In genomic region chr11:79159657-79160450, GRCh38 we compare ENCODE assay signal across 19 cellular contexts.
DNase-seq lines count a peak whose midpoint lies in the region; ATAC-seq and TF ChIP-seq lines count a peak whose summit lies in the region.
"Had no signal": no experiment of that assay in that cellular context is flagged by ENCODE, and none has a peak within 500 bp of the region (broad histone marks: within the 10 kb centered on the region; RNA-seq: fewer than 3 reads in every experiment).

No MANE protein-coding gene starts in this region.

- TF ChIP-seq CTCF in C4-2B (conservative IDR thresholded peaks at IDR 0.05) = peak; percentile 32
- TF ChIP-seq CTCF in HFFc6 (IDR thresholded peaks at IDR 0.05) = peak; percentile 72
- peak; percentile 73 for TF ChIP-seq CTCF in chondrocyte (IDR thresholded peaks at IDR 0.05)
- TF ChIP-seq CTCF in nephron progenitor cell (IDR thresholded peaks at IDR 0.05) = no peak
- peak in 1 of 6 experiments; percentile 17 for TF ChIP-seq CTCF in adrenal gland (IDR thresholded peaks at IDR 0.05)

- no peaks in the 10 kb centered on the region; the same call in 1 of the 2 replicates for H3K27me3 Mint-ChIP-seq in HFFc6 (ENCODE audit: insufficient read depth)
- no peaks in the 10 kb centered on the region for H3K27me3 Mint-ChIP-seq in chondrocyte (ENCODE audit: low read depth)
- no peaks in the 10 kb centered on the region for H3K27me3 Mint-ChIP-seq in nephron progenitor cell (ENCODE audit: low read depth, poor library complexity)

- ATAC-seq in GM19463 (IDR thresholded peaks at IDR 0.05; ENCODE audit: unreplicated experiment) = no peak
- ATAC-seq: activated T-cell treated with anti-CD3 and anti-CD28 coated beads, Interleukin-2, amount 50 U/mL, for 72 hours had no signal

- no peak overlapping the region for H3K4me3 Mint-ChIP-seq in HFFc6
- no peak overlapping the region for H3K4me3 Mint-ChIP-seq in chondrocyte (ENCODE audit: unreplicated experiment)
- no peak overlapping the region for H3K4me3 Mint-ChIP-seq in nephron progenitor cell
- H3K4me3 Mint-ChIP-seq: activated T-cell treated with anti-CD3 and anti-CD28 coated beads, Interleukin-2, amount 50 U/mL, for 72 hours; CD14-positive monocyte had no signal

- H3K9me3 Mint-ChIP-seq in HFFc6 (no peaks in the 10 kb centered on the region), chondrocyte (ENCODE audit: low read depth) (no peaks in the 10 kb centered on the region), nephron progenitor cell (no peaks in the 10 kb centered on the region)
- H3K9me3 Mint-ChIP-seq: activated T-cell treated with anti-CD3 and anti-CD28 coated beads, Interleukin-2, amount 50 U/mL, for 72 hours had no signal

- WGBS in adrenal gland, 4 donors = 76 to 90% (median 83%) methylated on average over 5 to 6 of the region's 6 CpGs

- intact Hi-C loops in adrenal gland (cut with DNase I) = no loop called here

- no peaks in the 10 kb centered on the region for H3K27me3 ChIP-seq in adrenal gland
- H3K27me3 ChIP-seq: thyroid gland had no signal

- no peak overlapping the region for H3K4me3 ChIP-seq in adrenal gland
- H3K4me3 ChIP-seq: GM23248, thyroid gland had no signal

- TF ChIP-seq POLR2A in adrenal gland (IDR thresholded peaks at IDR 0.05) = no peak

- H3K27ac Mint-ChIP-seq in HFFc6 = no peak overlapping the region
- no peak overlapping the region for H3K27ac Mint-ChIP-seq in chondrocyte (ENCODE audit: unreplicated experiment)
- H3K27ac Mint-ChIP-seq in nephron progenitor cell = peak overlapping the region; percentile 66
- H3K27ac Mint-ChIP-seq: activated T-cell treated with anti-CD3 and anti-CD28 coated beads, Interleukin-2, amount 50 U/mL, for 72 hours had no signal

- no peak for DNase-seq in HFFc6
- no peak for DNase-seq in chondrocyte (ENCODE audit: low spot score)
- DNase-seq in nephron progenitor cell = no peak
- DNase-seq in SKM-1 (lab: John Stamatoyannopoulos, UW; ENCODE audit: unreplicated experiment) = no peak
- DNase-seq in GM19240 (ENCODE audit: insufficient read length, low spot score) = no peak
- DNase-seq in adrenal gland = no peak
- DNase-seq: activated CD4-positive, alpha-beta T cell treated with anti-CD3 and anti-CD28 coated beads, Interleukin-2, amount 50 U/mL, for 1 hour; activated T-cell treated with anti-CD3 and anti-CD28 coated beads, Interleukin-2, amount 50 U/mL, for 72 hours; KBM-7; NCI-H1694; NCI-H524 treated with DMSO at 0.1 percent for 48 hours; stimulated activated CD4-positive, alpha-beta T cell treated with anti-CD3 and anti-CD28 coated beads, Interleukin-1b, Interleukin-23, amount 100 ng/mL, for 48 hours; stimulated activated CD8-positive, alpha-beta memory T cell treated with anti-CD3 and anti-CD28 coated beads, Interleukin-4, amount 100 ng/mL, for 48 hours; T-helper 9 cell had no signal

- no peak overlapping the region for H3K27ac ChIP-seq in C4-2B
- H3K27ac ChIP-seq in adrenal gland = no peak overlapping the region
- H3K27ac ChIP-seq: GM23248, thyroid gland had no signal

- H3K4me1 Mint-ChIP-seq in HFFc6 (ENCODE audit: low read depth) = peaks cover 16% of the 10 kb centered on the region; the same call in 1 of the 2 replicates
- H3K4me1 Mint-ChIP-seq in chondrocyte (ENCODE audit: low read depth) = no peaks in the 10 kb centered on the region
- peaks cover 15% of the 10 kb centered on the region for H3K4me1 Mint-ChIP-seq in nephron progenitor cell
- H3K4me1 Mint-ChIP-seq: CD14-positive monocyte had no signal

- H3K4me1 ChIP-seq in adrenal gland (replicated peaks in 1 of 2) = no peaks in the 10 kb centered on the region
- H3K4me1 ChIP-seq: thyroid gland had no signal

- H3K9me3 ChIP-seq in adrenal gland (replicated peaks in 1 of 3) = no peaks in the 10 kb centered on the region
- H3K9me3 ChIP-seq: thyroid gland had no signal

- H3K36me3 Mint-ChIP-seq in HFFc6 (ENCODE audit: low read depth) (no peaks in the 10 kb centered on the region), chondrocyte (ENCODE audit: low read depth) (no peaks in the 10 kb centered on the region), nephron progenitor cell (ENCODE audit: low read depth) (peaks cover under 1% of the 10 kb centered on the region)
- H3K36me3 Mint-ChIP-seq: CD14-positive monocyte had no signal

- no peaks in the 10 kb centered on the region for H3K36me3 ChIP-seq in adrenal gland (replicated peaks in 1 of 2)
- H3K36me3 ChIP-seq: thyroid gland had no signal
